ENCODE assay signal across 34 cellular contexts in genomic region chr1:223285452-223285851, GRCh38.
"Had no signal": no experiment of that assay in that cellular context is flagged by ENCODE, and none has a peak within 500 bp of the region (broad histone marks: within the 10 kb centered on the region; RNA-seq: fewer than 3 reads in every experiment).

No MANE protein-coding gene starts in this region.

- H3K27me3 Mint-ChIP-seq: activated B cell treated with CpG ODN at 0.5 μM for 24 hours; activated CD4-positive, alpha-beta memory T cell treated with anti-CD3 and anti-CD28 coated beads for 36 hours; activated CD8-positive, alpha-beta T cell treated with anti-CD3 and anti-CD28 coated beads for 36 hours; activated naive CD8-positive, alpha-beta T cell treated with anti-CD3 and anti-CD28 coated beads for 36 hours; activated T-helper 17 cell treated with anti-CD3 and anti-CD28 coated beads, Interleukin-2, amount 50 U/mL, for 72 hours had no signal

- H3K36me3 Mint-ChIP-seq: activated CD4-positive, alpha-beta memory T cell treated with anti-CD3 and anti-CD28 coated beads for 36 hours; activated naive CD8-positive, alpha-beta T cell treated with anti-CD3 and anti-CD28 coated beads for 36 hours had no signal

- H3K36me3 ChIP-seq: adrenal gland, brain microvascular endothelial cell, breast epithelium had no signal

- H3K4me3 Mint-ChIP-seq: activated B cell treated with CpG ODN at 0.5 μM for 24 hours; activated CD4-positive, alpha-beta memory T cell treated with anti-CD3 and anti-CD28 coated beads for 36 hours; activated CD4-positive, alpha-beta T cell treated with anti-CD3 and anti-CD28 coated beads, Interleukin-2, amount 10 ng/mL, durations not matched to agents 24 days and 14 days; activated CD8-positive, alpha-beta T cell treated with anti-CD3 and anti-CD28 coated beads for 36 hours; activated naive CD4-positive, alpha-beta T cell treated with anti-CD3 and anti-CD28 coated beads for 36 hours; activated naive CD8-positive, alpha-beta T cell treated with anti-CD3 and anti-CD28 coated beads for 36 hours; activated T-cell treated with anti-CD3 and anti-CD28 coated beads, Interleukin-2, amount 50 U/mL, for 4 hours; activated T-cell treated with anti-CD3 and anti-CD28 coated beads, Interleukin-2, amount 50 U/mL, for 72 hours; activated T-helper 1 cell treated with anti-CD3 and anti-CD28 coated beads, Interleukin-12 subunit alpha, Interleukin-12 subunit beta, Interleukin-2, Interleukin-4 antibody, amounts not matched to agents 30 ng/mL and 10 ng/mL and 1 ng/mL, durations not matched to agents 14 hours and 24 hours and 36 hours; activated T-helper 17 cell treated with anti-CD3 and anti-CD28 coated beads, Interleukin-2, amount 50 U/mL, for 72 hours; T-helper 1 cell treated with Interleukin-12 subunit alpha and Interleukin-12 subunit beta and Interleukin-4 antibody, amounts not matched to agents 30 μg/mL and 1 μg/mL, for 36 hours; T-helper 2 cell treated with Interferon-gamma antibody and Interleukin-4, amounts not matched to agents 5 μg/mL and 100 μg/mL, for 36 hours had no signal

- ATAC-seq: activated CD8-positive, alpha-beta T cell treated with anti-CD3 and anti-CD28 coated beads for 36 hours; activated T-cell treated with anti-CD3 and anti-CD28 coated beads, Interleukin-2, amount 50 U/mL, for 4 hours; activated T-cell treated with anti-CD3 and anti-CD28 coated beads, Interleukin-2, amount 50 U/mL, for 72 hours; activated T-helper 17 cell treated with anti-CD3 and anti-CD28 coated beads, Interleukin-2, amount 50 U/mL, for 72 hours; body of pancreas had no signal

- H3K4me1 ChIP-seq: adrenal gland, body of pancreas, breast epithelium had no signal

- DNase-seq: activated B cell treated with CpG ODN at 0.5 μM for 24 hours; activated CD4-positive, alpha-beta memory T cell treated with anti-CD3 and anti-CD28 coated beads for 36 hours; activated CD4-positive, alpha-beta T cell treated with anti-CD3 and anti-CD28 coated beads for 4 hours; activated CD4-positive, alpha-beta T cell treated with anti-CD3 and anti-CD28 coated beads, Interleukin-2, amount 10 ng/mL, durations not matched to agents 24 days and 14 days; activated CD4-positive, alpha-beta T cell treated with anti-CD3 and anti-CD28 coated beads, Interleukin-2, amount 50 U/mL, for 1 hour; activated CD4-positive, alpha-beta T cell treated with anti-CD3 and anti-CD28 coated beads, Interleukin-2, amount 50 U/mL, for 4 hours; activated CD4-positive, CD25-positive, alpha-beta regulatory T cell treated with anti-CD3 and anti-CD28 coated beads, Interleukin-2, amount 50 U/mL, for 72 hours; activated CD8-positive, alpha-beta memory T cell treated with anti-CD3 and anti-CD28 coated beads, Interleukin-2, amount 50 U/mL, for 4 hours; activated CD8-positive, alpha-beta T cell treated with anti-CD3 and anti-CD28 coated beads for 36 hours; activated effector memory CD4-positive, alpha-beta T cell treated with anti-CD3 and anti-CD28 coated beads, Interleukin-2, amount 50 U/mL, for 16 hours; activated gamma-delta T cell treated with Interleukin-2 at 50 U/mL for 16 hours; activated naive CD4-positive, alpha-beta T cell; activated naive CD4-positive, alpha-beta T cell treated with anti-CD3 and anti-CD28 coated beads for 36 hours; activated naive CD4-positive, alpha-beta T cell treated with anti-CD3 and anti-CD28 coated beads, Interleukin-2, amount 50 U/mL, for 16 hours; activated naive CD8-positive, alpha-beta T cell treated with anti-CD3 and anti-CD28 coated beads for 36 hours; activated T-cell treated with anti-CD3 and anti-CD28 coated beads for 4 hours; activated T-cell treated with anti-CD3 and anti-CD28 coated beads, Interleukin-2, amount 50 U/mL, for 1 hour; activated T-cell treated with anti-CD3 and anti-CD28 coated beads, Interleukin-2, amount 50 U/mL, for 4 hours; activated T-cell treated with anti-CD3 and anti-CD28 coated beads, Interleukin-2, amount 50 U/mL, for 72 hours; adrenal gland; amniotic stem cell; aorta; body of pancreas; brain microvascular endothelial cell; central memory CD4-positive, alpha-beta T cell; T-helper 1 cell; T-helper 2 cell; T-helper 9 cell had no signal

- H3K27ac Mint-ChIP-seq: activated B cell treated with CpG ODN at 0.5 μM for 24 hours; activated CD4-positive, alpha-beta memory T cell treated with anti-CD3 and anti-CD28 coated beads for 36 hours; activated CD4-positive, alpha-beta T cell treated with anti-CD3 and anti-CD28 coated beads, Interleukin-2, amount 10 ng/mL, durations not matched to agents 24 days and 14 days; activated CD8-positive, alpha-beta T cell treated with anti-CD3 and anti-CD28 coated beads for 36 hours; activated naive CD4-positive, alpha-beta T cell treated with anti-CD3 and anti-CD28 coated beads for 36 hours; activated naive CD8-positive, alpha-beta T cell treated with anti-CD3 and anti-CD28 coated beads for 36 hours; activated T-cell treated with anti-CD3 and anti-CD28 coated beads, Interleukin-2, amount 50 U/mL, for 72 hours; activated T-helper 1 cell treated with anti-CD3 and anti-CD28 coated beads, Interleukin-12 subunit alpha, Interleukin-12 subunit beta, Interleukin-2, Interleukin-4 antibody, amounts not matched to agents 30 ng/mL and 10 ng/mL and 1 ng/mL, durations not matched to agents 14 hours and 24 hours and 36 hours; activated T-helper 17 cell treated with anti-CD3 and anti-CD28 coated beads, Interleukin-2, amount 50 U/mL, for 72 hours; T-helper 1 cell treated with Interleukin-12 subunit alpha and Interleukin-12 subunit beta and Interleukin-4 antibody, amounts not matched to agents 30 μg/mL and 1 μg/mL, for 36 hours; T-helper 2 cell treated with Interferon-gamma antibody and Interleukin-4, amounts not matched to agents 5 μg/mL and 100 μg/mL, for 36 hours had no signal

- H3K27ac ChIP-seq: adrenal gland, body of pancreas, brain microvascular endothelial cell, breast epithelium, VCaP had no signal

- H3K9me3 ChIP-seq: adrenal gland, body of pancreas, breast epithelium had no signal

- H3K4me3 ChIP-seq: adrenal gland, body of pancreas, breast epithelium had no signal

- H3K4me1 Mint-ChIP-seq: activated B cell treated with CpG ODN at 0.5 μM for 24 hours; activated CD4-positive, alpha-beta T cell treated with anti-CD3 and anti-CD28 coated beads, Interleukin-2, amount 10 ng/mL, durations not matched to agents 24 days and 14 days; activated naive CD8-positive, alpha-beta T cell treated with anti-CD3 and anti-CD28 coated beads for 36 hours had no signal
